In the genomic region with DNA sequence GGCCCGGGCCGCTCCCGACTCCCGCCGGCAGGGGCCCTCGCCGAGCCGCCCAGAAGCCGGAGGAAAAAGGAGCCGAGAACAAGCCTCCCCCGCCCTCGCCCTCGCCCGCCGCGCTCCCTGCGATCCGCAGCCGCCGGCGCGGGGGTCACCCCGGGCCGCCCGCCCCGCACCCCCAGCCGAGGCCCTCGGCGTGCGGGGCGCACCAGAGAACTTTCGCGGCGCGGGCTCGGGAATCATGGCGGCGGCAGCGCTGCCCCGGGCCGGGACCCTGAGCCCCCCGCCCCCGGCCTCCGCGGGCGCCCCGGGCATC, we compare ENCODE assay signal across 9 cellular contexts. TPM values are rescaled to one million over a fixed set of nuclear protein-coding genes. Genes with fewer than 3 reads are reported as not detected.
DNase-seq lines count a peak whose midpoint lies in the region; ATAC-seq, FAIRE-seq and TF ChIP-seq lines count a peak whose summit lies in the region.
"Had no signal": no experiment of that assay in that cellular context is flagged by ENCODE, and none has a peak within 500 bp of the region (broad histone marks: within the 10 kb centered on the region; RNA-seq: fewer than 3 reads in every experiment).

No MANE protein-coding gene starts in this region.

- peak; percentile 10 for TF ChIP-seq CTCF in CD4-positive, alpha-beta T cell (IDR thresholded peaks at IDR 0.05)
- TF ChIP-seq CTCF in type B pancreatic cell (conservative IDR thresholded peaks at IDR 0.05) = peak; percentile 70

- peak overlapping the region; percentile 63 for H4K12ac ChIP-seq in trophoblast cell (ENCODE audit: low read depth, low read length)

- no peak overlapping the region for H2AK5ac ChIP-seq in trophoblast cell (ENCODE audit: low read length)

- WGBS in trophoblast cell (ENCODE audit: extremely low coverage, insufficient coverage, insufficient read length) = no CpG with 5 or more reads among the region's 47 CpGs

- peak; percentile 60 to 79 (median 68) for DNase-seq in CD4-positive, alpha-beta T cell
- DNase-seq in HTR-8/SVneo (ENCODE audit: insufficient read length, low spot score) (peak; percentile 75), SJSA1 (ENCODE audit: low read depth in 1 of 2, low spot score in 2 of 2) (peak in 1 of 2 experiments; percentile 69), head of caudate nucleus (peak in 41 of 42 donors; percentile 51 to 93 (median 85)), trophoblast cell (peak; percentile 46 to 78), type B pancreatic cell (ENCODE audit: extremely low spot score, unreplicated experiment) (peak; percentile 80)
- peak; percentile 40 to 72 (median 50) for DNase-seq in activated naive CD4-positive, alpha-beta T cell (lab: John Stamatoyannopoulos, UW)

- H3K23ac ChIP-seq in trophoblast cell (ENCODE audit: low read length) = no peak overlapping the region

- peak overlapping the region; percentile 69 for H2BK5ac ChIP-seq in trophoblast cell (ENCODE audit: low read depth, low read length, poor library complexity)

- ATAC-seq in CD4-positive, alpha-beta T cell (ENCODE audit: poor library complexity) = peak; percentile 88
- peak; percentile 74 for ATAC-seq in GM19452 (IDR thresholded peaks at IDR 0.05; ENCODE audit: unreplicated experiment)

- peaks cover 21% of the 10 kb centered on the region for H3K36me3 ChIP-seq in SJSA1
- peaks cover 24 to 29% of the 10 kb centered on the region in 2 experiments for H3K36me3 ChIP-seq in trophoblast cell (ENCODE audit: control insufficient read depth in 1 of 2, insufficient read depth in 2 of 2, low read length in 2 of 2)

- peaks cover 22% of the 10 kb centered on the region for H3K79me1 ChIP-seq in trophoblast cell (ENCODE audit: low read length)

- H3K27ac Mint-ChIP-seq in CD4-positive, alpha-beta T cell = no peak overlapping the region
- H3K27ac Mint-ChIP-seq in type B pancreatic cell = no peak overlapping the region

- peaks cover 32% of the 10 kb centered on the region for H3K4me1 Mint-ChIP-seq in CD4-positive, alpha-beta T cell (ENCODE audit: low read depth)
- peaks cover 12% of the 10 kb centered on the region for H3K4me1 Mint-ChIP-seq in type B pancreatic cell (ENCODE audit: unreplicated experiment)

- POLR2A ChIA-PET in CD4-positive, alpha-beta T cell (lab: Charles Lee) = no interaction called here

- H2BK12ac ChIP-seq in trophoblast cell (ENCODE audit: low read length) = no peak overlapping the region

- H3K79me2 ChIP-seq in trophoblast cell (ENCODE audit: control insufficient read depth, insufficient read depth, low read length, poor library complexity) = peaks cover 24% of the 10 kb centered on the region

- peak overlapping the region; percentile 20 for H2BK120ac ChIP-seq in trophoblast cell (ENCODE audit: insufficient read depth, low read length, poor library complexity)

- H3K4ac ChIP-seq in trophoblast cell (ENCODE audit: low read depth, low read length) = peak overlapping the region; percentile 61

- H3K18ac ChIP-seq in trophoblast cell (ENCODE audit: low read length) = peak overlapping the region; percentile 59

- peak overlapping the region; percentile 66 for H3K14ac ChIP-seq in trophoblast cell (ENCODE audit: low read length)

- CTCF ChIA-PET in CD4-positive, alpha-beta T cell (lab: Charles Lee) = no interaction called here

- H3K4me3 Mint-ChIP-seq in CD4-positive, alpha-beta T cell = no peak overlapping the region
- no peak overlapping the region for H3K4me3 Mint-ChIP-seq in type B pancreatic cell

- peak overlapping the region; percentile 64 for H3K4me2 ChIP-seq in trophoblast cell (ENCODE audit: low read length)

- peak overlapping the region; percentile 37 for H2AFZ ChIP-seq in trophoblast cell (ENCODE audit: insufficient read depth, low read length, poor library complexity)

- intact Hi-C loops in CD4-positive, alpha-beta T cell (cut with DNase I, micrococcal nuclease) = loop anchor here (1.0 kb wide), 2 partner anchors 94 to 311 kb away; no protein-coding TSS in a partner anchor
- intact Hi-C loops in head of caudate nucleus (cut with DNase I) = no loop called here

- no peaks in the 10 kb centered on the region for H3K36me3 Mint-ChIP-seq in CD4-positive, alpha-beta T cell (ENCODE audit: low read depth)
- H3K36me3 Mint-ChIP-seq in type B pancreatic cell = peaks cover 8% of the 10 kb centered on the region

- H3K9me3 Mint-ChIP-seq in CD4-positive, alpha-beta T cell = no peaks in the 10 kb centered on the region
- no peaks in the 10 kb centered on the region for H3K9me3 Mint-ChIP-seq in type B pancreatic cell
- H3K9me3 Mint-ChIP-seq: T-helper 1 cell treated with Interleukin-12 subunit alpha and Interleukin-12 subunit beta and Interleukin-4 antibody, amounts not matched to agents 30 μg/mL and 1 μg/mL, for 36 hours had no signal

- H3K27me3 ChIP-seq in CD4-positive, alpha-beta T cell (ENCODE audit: control insufficient read depth, insufficient read depth, low read length) = no peaks in the 10 kb centered on the region
- no peaks in the 10 kb centered on the region for H3K27me3 ChIP-seq in SJSA1 (replicated peaks)
- H3K27me3 ChIP-seq in trophoblast cell (ENCODE audit: insufficient read depth, low read length) = no peaks in the 10 kb centered on the region

- H4K91ac ChIP-seq in trophoblast cell (ENCODE audit: low read depth, low read length) = peak overlapping the region; percentile 96

- H3K27ac ChIP-seq in CD4-positive, alpha-beta T cell (ENCODE audit: low read depth, low read length) = no peak overlapping the region
- H3K27ac ChIP-seq in SJSA1 (no peak overlapping the region), trophoblast cell (ENCODE audit: low read depth, low read length) (peak overlapping the region; percentile 19)

- FAIRE-seq in HTR-8/SVneo (lab: Jason Lieb, UNC) = no peak

- peaks cover 11% of the 10 kb centered on the region for H3K4me1 ChIP-seq in SJSA1 (replicated peaks)
- peaks cover 2 to 8% of the 10 kb centered on the region in 2 experiments for H3K4me1 ChIP-seq in trophoblast cell (ENCODE audit: control insufficient read depth in 1 of 2, insufficient read depth in 2 of 2, low read length in 2 of 2)

- peak overlapping the region; percentile 75 for H3K9ac ChIP-seq in trophoblast cell (ENCODE audit: low read length)

- H3K27me3 Mint-ChIP-seq in CD4-positive, alpha-beta T cell = no peaks in the 10 kb centered on the region
- no peaks in the 10 kb centered on the region for H3K27me3 Mint-ChIP-seq in type B pancreatic cell

- peak overlapping the region; percentile 74 for H4K8ac ChIP-seq in trophoblast cell (ENCODE audit: low read depth, low read length)

- peak overlapping the region; percentile 90 for H3K4me3 ChIP-seq in SJSA1
- H3K4me3 ChIP-seq in trophoblast cell (ENCODE audit: low read depth, low read length) = peak overlapping the region; percentile 95

- no peaks in the 10 kb centered on the region for H3K9me3 ChIP-seq in CD4-positive, alpha-beta T cell (ENCODE audit: control insufficient read depth, low read length)
- H3K9me3 ChIP-seq in SJSA1 (replicated peaks) (no peaks in the 10 kb centered on the region), trophoblast cell (ENCODE audit: insufficient read depth, low read depth, low read length) (peaks cover 1% of the 10 kb centered on the region)

RNA-seq across cellular contexts. Expression of gene CDK2AP1, which starts 0.5 kb away (rescaled TPM):
- 1 to 10 TPM; 2.9 to 3.5 TPM for total RNA-seq in CD4-positive, alpha-beta T cell
- total RNA-seq in SJSA1 (2014; rRNA removed; shearing (Covaris generic)) = 124 and 162 TPM in 2 replicates
- 232 and 240 TPM in 2 replicates for polyA plus RNA-seq in trophoblast cell (2013)
- 70.7 and 128 TPM in 2 replicates for total RNA-seq in type B pancreatic cell (ENCODE audit: low replicate concordance)

RNA-seq across cellular contexts. Expression of gene MTRFR, which starts 37.9 kb away (rescaled TPM):
- 10 to 100 TPM; 43.2 to 44.5 TPM for total RNA-seq in CD4-positive, alpha-beta T cell
- 10.3 and 14.2 TPM in 2 replicates for total RNA-seq in SJSA1 (2014; rRNA removed; shearing (Covaris generic))
- 8.8 and 9.1 TPM in 2 replicates for polyA plus RNA-seq in trophoblast cell (2013)
- 13.9 and 17.2 TPM in 2 replicates for total RNA-seq in type B pancreatic cell (ENCODE audit: low replicate concordance)

RNA-seq across cellular contexts. Expression of gene MPHOSPH9, which starts 38.2 kb away (rescaled TPM):
- total RNA-seq in CD4-positive, alpha-beta T cell = 10 to 100 TPM; 80.9 to 84.5 TPM
- 77.6 and 142 TPM in 2 replicates for total RNA-seq in SJSA1 (2014; rRNA removed; shearing (Covaris generic))
- polyA plus RNA-seq in trophoblast cell (2013) = 16.0 and 16.5 TPM in 2 replicates
- total RNA-seq in type B pancreatic cell (ENCODE audit: low replicate concordance) = 15.1 and 52.3 TPM in 2 replicates

Comparison
In these comparisons a context has a peak if more than half of its experiments do, and no peak if none do; other contexts are left out.
1. RNA of gene CDK2AP1, which starts 0.5 kb away (total RNA-seq): 124 to 162 TPM in SJSA1 and 70.7 to 128 TPM in type B pancreatic cell; 2.9 to 3.5 TPM in CD4-positive, alpha-beta T cell; every median in the first group is over 10 times any median in the second.